Comparison of ENCODE assay signal across 11 cellular contexts in the genomic region with DNA sequence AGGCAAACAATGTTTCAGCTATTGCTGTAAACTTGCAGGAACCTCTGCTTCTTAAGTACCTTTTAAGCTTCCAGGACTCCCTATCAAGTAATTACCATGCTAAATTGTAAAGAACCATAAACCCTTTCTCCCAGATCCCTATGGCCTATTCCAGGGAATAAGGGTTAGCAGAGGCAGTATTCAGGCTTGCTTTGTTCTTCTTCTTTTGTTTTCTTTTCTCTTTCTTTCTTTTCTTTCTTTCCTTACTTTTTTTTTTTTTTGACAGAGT. TPM values are rescaled to one million over a fixed set of nuclear protein-coding genes. Genes with fewer than 3 reads are reported as not detected.
DNase-seq lines count a peak whose midpoint lies in the region; ATAC-seq and TF ChIP-seq lines count a peak whose summit lies in the region.
"Had no signal": no experiment of that assay in that cellular context is flagged by ENCODE, and none has a peak within 500 bp of the region (broad histone marks: within the 10 kb centered on the region; RNA-seq: fewer than 3 reads in every experiment).

No MANE protein-coding gene starts in this region.

- peaks cover 41% of the 10 kb centered on the region for H3K4me1 Mint-ChIP-seq in activated CD4-positive, alpha-beta memory T cell treated with anti-CD3 and anti-CD28 coated beads, Interleukin-2, amount 10 ng/mL, durations not matched to agents 7 days and 5 days
- H3K4me1 Mint-ChIP-seq in naive B cell, result peaks cover 19 to 38% (median 32%) of the 10 kb centered on the region in 3 donors

- H3K79me2 ChIP-seq in DOHH2 (ENCODE audit: control insufficient read depth, low read length), result peaks cover 18% of the 10 kb centered on the region

- H3K9me2 ChIP-seq in DOHH2 (replicated peaks; ENCODE audit: control insufficient read depth, low read length), result no peaks in the 10 kb centered on the region

- CTCF ChIA-PET in activated CD4-positive, alpha-beta memory T cell treated with anti-CD3 and anti-CD28 coated beads, Interleukin-2, amount 10 ng/mL, durations not matched to agents 7 days and 5 days (lab: Charles Lee), result interaction anchor here (0.7 to 2.0 kb wide), 5 partner anchors 9 to 504 kb away, joined by 3 to 8 read pairs (median 4); a partner anchor contains a TSS

- peaks cover 30 to 51% (median 42%) of the 10 kb centered on the region in 10 experiments for H3K4me1 ChIP-seq in BLaER1 treated with 17β-estradiol and CSF1 and Interleukin-3, amounts not matched to agents 10 nM and 100 nM
- H3K4me1 ChIP-seq in DOHH2 (ENCODE audit: control insufficient read depth, low read length), result peaks cover 44% of the 10 kb centered on the region

- H3K4me2 ChIP-seq in BLaER1 treated with 17β-estradiol and CSF1 and Interleukin-3, amounts not matched to agents 10 nM and 100 nM, result peak overlapping the region in 10 of 11 experiments; percentile 0 to 87 (median 64); a peak in 16 of 22 replicates
- peak overlapping the region; percentile 89 for H3K4me2 ChIP-seq in DOHH2 (ENCODE audit: low read length)

- no peaks in the 10 kb centered on the region for H3K9me3 Mint-ChIP-seq in activated CD4-positive, alpha-beta memory T cell treated with anti-CD3 and anti-CD28 coated beads, Interleukin-2, amount 10 ng/mL, durations not matched to agents 7 days and 5 days
- no peaks in the 10 kb centered on the region for H3K9me3 Mint-ChIP-seq in naive B cell

- H3K27me3 Mint-ChIP-seq in activated CD4-positive, alpha-beta memory T cell treated with anti-CD3 and anti-CD28 coated beads, Interleukin-2, amount 10 ng/mL, durations not matched to agents 7 days and 5 days, result no peaks in the 10 kb centered on the region
- H3K27me3 Mint-ChIP-seq in naive B cell, result no peaks in the 10 kb centered on the region

- H3F3A ChIP-seq in DOHH2 (ENCODE audit: control insufficient read depth, insufficient read depth), result peaks cover 20% of the 10 kb centered on the region

- no peaks in the 10 kb centered on the region for H3K36me3 Mint-ChIP-seq in activated CD4-positive, alpha-beta memory T cell treated with anti-CD3 and anti-CD28 coated beads, Interleukin-2, amount 10 ng/mL, durations not matched to agents 7 days and 5 days (ENCODE audit: low read depth)
- H3K36me3 Mint-ChIP-seq in naive B cell, result no peaks in the 10 kb centered on the region

- no peak overlapping the region for H3K4me3 ChIP-seq in BLaER1 treated with 17β-estradiol and CSF1 and Interleukin-3, amounts not matched to agents 10 nM and 100 nM
- peak overlapping the region; percentile 68 for H3K4me3 ChIP-seq in DOHH2 (ENCODE audit: low read length)
- H3K4me3 ChIP-seq: Peyer's patch had no signal

- H3K27me3 ChIP-seq in BLaER1 treated with 17β-estradiol and CSF1 and Interleukin-3, amounts not matched to agents 10 nM and 100 nM, result no peaks in the 10 kb centered on the region
- no peaks in the 10 kb centered on the region for H3K27me3 ChIP-seq in DOHH2 (ENCODE audit: control insufficient read depth, low read length)
- H3K27me3 ChIP-seq: Peyer's patch had no signal

- peak overlapping the region in 2 of 11 experiments; percentile 5 to 40; a peak in 3 of 22 replicates for H3K9ac ChIP-seq in BLaER1 treated with 17β-estradiol and CSF1 and Interleukin-3, amounts not matched to agents 10 nM and 100 nM

- POLR2A ChIA-PET in activated CD4-positive, alpha-beta memory T cell treated with anti-CD3 and anti-CD28 coated beads, Interleukin-2, amount 10 ng/mL, durations not matched to agents 7 days and 5 days (lab: Charles Lee), result interaction anchor here (0.7 to 2.4 kb wide), 4 partner anchors 33 to 57 kb away, joined by 4 to 12 read pairs (median 5); a partner anchor contains a TSS

- DNase-seq in activated CD4-positive, alpha-beta memory T cell treated with anti-CD3 and anti-CD28 coated beads, Interleukin-2, amount 10 ng/mL, durations not matched to agents 7 days and 5 days, result no peak
- DNase-seq in naive B cell, result no peak
- DNase-seq in DMS114 treated with DMSO at 0.1 percent for 48 hours (lab: John Stamatoyannopoulos, UW; ENCODE audit: unreplicated experiment), result no peak
- DNase-seq: activated T-cell treated with anti-CD3 and anti-CD28 coated beads, Interleukin-2, amount 50 U/mL, for 1 hour; erythroblast; Peyer's patch; substantia nigra had no signal

- peak overlapping the region; percentile 94 for H3K27ac Mint-ChIP-seq in activated CD4-positive, alpha-beta memory T cell treated with anti-CD3 and anti-CD28 coated beads, Interleukin-2, amount 10 ng/mL, durations not matched to agents 7 days and 5 days
- peak overlapping the region in 4 of 6 donors; percentile 56 to 93 (median 85) for H3K27ac Mint-ChIP-seq in naive B cell

- H3K27ac ChIP-seq in BLaER1 treated with 17β-estradiol and CSF1 and Interleukin-3, amounts not matched to agents 10 nM and 100 nM, result peak overlapping the region in 9 of 11 experiments; percentile 23 to 68 (median 56); a peak in 17 of 22 replicates
- peak overlapping the region; percentile 81 for H3K27ac ChIP-seq in DOHH2 (ENCODE audit: low read depth, low read length)

- no peak overlapping the region for H3K4me3 Mint-ChIP-seq in activated CD4-positive, alpha-beta memory T cell treated with anti-CD3 and anti-CD28 coated beads, Interleukin-2, amount 10 ng/mL, durations not matched to agents 7 days and 5 days
- peak overlapping the region in 5 of 8 donors; percentile 32 to 74 (median 50) for H3K4me3 Mint-ChIP-seq in naive B cell

- ATAC-seq in naive B cell (ENCODE audit: low read depth in 2 of 2) (no peak), HG03565 (IDR thresholded peaks at IDR 0.05; ENCODE audit: unreplicated experiment) (no peak), GM19328 (IDR thresholded peaks at IDR 0.05; ENCODE audit: unreplicated experiment) (no peak)

- H3K36me3 ChIP-seq in BLaER1 treated with 17β-estradiol and CSF1 and Interleukin-3, amounts not matched to agents 10 nM and 100 nM, result peaks cover 0 to 3% (median 0%) of the 10 kb centered on the region in 11 experiments; a peak in 4 of 22 replicates
- peaks cover 19% of the 10 kb centered on the region for H3K36me3 ChIP-seq in DOHH2 (ENCODE audit: control insufficient read depth, low read length)
- H3K36me3 ChIP-seq: Peyer's patch had no signal

- no peaks in the 10 kb centered on the region for H4K20me1 ChIP-seq in BLaER1 treated with 17β-estradiol and CSF1 and Interleukin-3, amounts not matched to agents 10 nM and 100 nM
- no peaks in the 10 kb centered on the region for H4K20me1 ChIP-seq in DOHH2 (ENCODE audit: control insufficient read depth, insufficient read depth, low read depth, low read length)

- TF ChIP-seq CTCF in DOHH2 (IDR thresholded peaks at IDR 0.05; ENCODE audit: low read depth, low read length, poor library complexity, severe bottlenecking), result no peak

- H3K9me3 ChIP-seq in BLaER1 treated with 17β-estradiol and CSF1 and Interleukin-3, amounts not matched to agents 10 nM and 100 nM (replicated peaks in 1 of 11), result no peaks in the 10 kb centered on the region
- H3K9me3 ChIP-seq in DOHH2 (ENCODE audit: control insufficient read depth, insufficient read depth, low read length), result no peaks in the 10 kb centered on the region
- H3K9me3 ChIP-seq: Peyer's patch had no signal

RNA-seq across cellular contexts. Expression of a gene that starts 2.8 kb away (rescaled TPM):
- total RNA-seq in activated CD4-positive, alpha-beta memory T cell treated with anti-CD3 and anti-CD28 coated beads, Interleukin-2, amount 10 ng/mL, durations not matched to agents 7 days and 5 days, result 10 to 100 TPM; 22.7 to 25.8 TPM
- 1 to 10 TPM; 4.1 to 5.8 (median 4.9) TPM for polyA plus RNA-seq in naive B cell (ENCODE audit: low read depth in 6 of 6)

RNA-seq across cellular contexts. Expression of a gene that starts 35.1 kb away (rescaled TPM):
- total RNA-seq in activated CD4-positive, alpha-beta memory T cell treated with anti-CD3 and anti-CD28 coated beads, Interleukin-2, amount 10 ng/mL, durations not matched to agents 7 days and 5 days, result 1,000 to 10,000 TPM; 1,033 to 1,040 TPM
- polyA plus RNA-seq in naive B cell (ENCODE audit: low read depth in 6 of 6), result 1,000 to 10,000 TPM in 3 of 6 donors, 100 to 1,000 TPM in 3; 573 to 1,135 (median 1,007) TPM

RNA-seq across cellular contexts. Expression of a gene that starts 44.7 kb away (rescaled TPM):
- total RNA-seq in activated CD4-positive, alpha-beta memory T cell treated with anti-CD3 and anti-CD28 coated beads, Interleukin-2, amount 10 ng/mL, durations not matched to agents 7 days and 5 days, result 10 to 100 TPM; 29.3 to 31.9 TPM
- 10 to 100 TPM in 3 of 6 donors, 1 to 10 TPM in 3; 6.8 to 14.1 (median 9.7) TPM for polyA plus RNA-seq in naive B cell (ENCODE audit: low read depth in 6 of 6)

RNA-seq across cellular contexts. Expression of a gene that starts 57.4 kb away (rescaled TPM):
- 10 to 100 TPM; 22.4 to 23.6 TPM for total RNA-seq in activated CD4-positive, alpha-beta memory T cell treated with anti-CD3 and anti-CD28 coated beads, Interleukin-2, amount 10 ng/mL, durations not matched to agents 7 days and 5 days
- polyA plus RNA-seq in naive B cell (ENCODE audit: low read depth in 6 of 6), result 10 to 100 TPM; 15.8 to 30.2 (median 21.8) TPM
